ENCODE assay signal across 29 cellular contexts in the genomic region with DNA sequence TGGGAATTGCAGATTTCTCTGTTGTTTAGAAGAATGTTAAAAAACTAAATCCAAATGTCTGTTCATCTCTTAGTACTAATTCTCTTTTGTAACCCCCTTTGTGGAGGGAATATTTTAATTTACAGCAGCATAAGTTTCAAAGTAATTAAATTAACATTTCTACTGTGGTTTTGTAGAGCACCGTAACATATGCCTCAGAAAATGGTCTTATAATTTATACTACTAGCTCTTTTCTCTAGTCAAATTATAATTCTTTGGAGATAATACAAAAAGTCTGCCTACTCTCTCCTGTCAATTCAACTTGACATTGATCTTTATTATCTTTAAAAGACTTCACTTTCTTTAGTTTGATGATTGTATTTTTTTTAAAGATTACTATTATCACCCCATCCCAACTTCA.
DNase-seq lines count a peak whose midpoint lies in the region; ATAC-seq and TF ChIP-seq lines count a peak whose summit lies in the region.
"Had no signal": no experiment of that assay in that cellular context is flagged by ENCODE, and none has a peak within 500 bp of the region (broad histone marks: within the 10 kb centered on the region; RNA-seq: fewer than 3 reads in every experiment).

No MANE protein-coding gene starts in this region.

- no peak for TF ChIP-seq EP300 in SK-N-SH (IDR thresholded peaks at IDR 0.05; ENCODE audit: borderline replicate concordance in 1 of 2, low read depth in 1 of 2, low read length in 1 of 2)

- no peaks in the 10 kb centered on the region for H3K9me2 ChIP-seq in SK-N-SH

- POLR2A ChIA-PET in SK-N-SH (lab: Yijun Ruan, JAX): no interaction called here

- ATAC-seq in SK-N-SH treated with all-trans-retinoic acid at 6 μM for 48 hours: no peak
- ATAC-seq: A549; CD8-positive, alpha-beta T cell had no signal

- no peaks in the 10 kb centered on the region for H3K36me3 ChIP-seq in SK-N-SH (replicated peaks in 1 of 2; ENCODE audit: control insufficient read depth in 1 of 2, insufficient read depth in 2 of 2, low read length in 1 of 2)
- H3K36me3 ChIP-seq in right atrium auricular region: no peaks in the 10 kb centered on the region
- H3K36me3 ChIP-seq: BE2C; BLaER1; BLaER1 treated with 17β-estradiol and CSF1 and Interleukin-3, amounts not matched to agents 10 nM and 100 nM had no signal

- no peak overlapping the region for H2AFZ ChIP-seq in SK-N-SH (ENCODE audit: low read depth)

- H3K9me3 ChIP-seq in SK-N-SH: no peaks in the 10 kb centered on the region
- H3K9me3 ChIP-seq in right atrium auricular region: no peaks in the 10 kb centered on the region
- H3K9me3 ChIP-seq: A549; BE2C; BLaER1; BLaER1 treated with 17β-estradiol and CSF1 and Interleukin-3, amounts not matched to agents 10 nM and 100 nM; Caco-2 had no signal

- H3F3A ChIP-seq in SK-N-SH (replicated peaks; ENCODE audit: insufficient read depth): no peaks in the 10 kb centered on the region

- no peak overlapping the region for H3K27ac ChIP-seq in SK-N-SH (ENCODE audit: low read depth in 2 of 2, low read length in 1 of 2)
- no peak overlapping the region for H3K27ac ChIP-seq in right atrium auricular region
- H3K27ac ChIP-seq: 22Rv1; A549; BLaER1; BLaER1 treated with 17β-estradiol and CSF1 and Interleukin-3, amounts not matched to agents 10 nM and 100 nM; C4-2B had no signal

- no peak overlapping the region for H3K4me2 ChIP-seq in SK-N-SH
- H3K4me2 ChIP-seq: A549; BLaER1; BLaER1 treated with 17β-estradiol and CSF1 and Interleukin-3, amounts not matched to agents 10 nM and 100 nM had no signal

- H3K27me3 ChIP-seq in SK-N-SH (ENCODE audit: insufficient read depth) (no peaks in the 10 kb centered on the region), right atrium auricular region (no peaks in the 10 kb centered on the region)
- H3K27me3 ChIP-seq: BE2C; BLaER1; BLaER1 treated with 17β-estradiol and CSF1 and Interleukin-3, amounts not matched to agents 10 nM and 100 nM had no signal

- H3K9ac ChIP-seq in SK-N-SH: no peak overlapping the region
- H3K9ac ChIP-seq: BLaER1; BLaER1 treated with 17β-estradiol and CSF1 and Interleukin-3, amounts not matched to agents 10 nM and 100 nM had no signal

- TF ChIP-seq RAD21 in SK-N-SH (IDR thresholded peaks at IDR 0.05; ENCODE audit: low read length): no peak

- H3K79me2 ChIP-seq in SK-N-SH (ENCODE audit: insufficient read depth): no peaks in the 10 kb centered on the region

- 63% methylated on average over 1 of the region's 1 CpG for WGBS in SK-N-SH (ENCODE audit: low lambda C conversion rate)

- TF ChIP-seq CTCF in SK-N-SH (IDR thresholded peaks at IDR 0.05): no peak
- TF ChIP-seq CTCF in right atrium auricular region (IDR thresholded peaks at IDR 0.05): no peak

- no peaks in the 10 kb centered on the region for H4K20me1 ChIP-seq in SK-N-SH (ENCODE audit: insufficient read depth)
- H4K20me1 ChIP-seq: BLaER1; BLaER1 treated with 17β-estradiol and CSF1 and Interleukin-3, amounts not matched to agents 10 nM and 100 nM had no signal

- CTCF ChIA-PET in SK-N-SH (lab: Yijun Ruan, JAX): no interaction called here

- H3K4me1 ChIP-seq in SK-N-SH (ENCODE audit: control insufficient read depth in 1 of 2, insufficient read depth in 2 of 2, low read depth in 1 of 2, low read length in 1 of 2) (no peaks in the 10 kb centered on the region), right atrium auricular region (no peaks in the 10 kb centered on the region)
- H3K4me1 ChIP-seq: A549; BE2C; BLaER1; BLaER1 treated with 17β-estradiol and CSF1 and Interleukin-3, amounts not matched to agents 10 nM and 100 nM; Caco-2 had no signal

- no peak overlapping the region for H3K4me3 ChIP-seq in SK-N-SH (ENCODE audit: low read depth in 2 of 2, low read length in 1 of 2)
- H3K4me3 ChIP-seq in right atrium auricular region: no peak overlapping the region
- H3K4me3 ChIP-seq: A549; BLaER1; BLaER1 treated with 17β-estradiol and CSF1 and Interleukin-3, amounts not matched to agents 10 nM and 100 nM had no signal

- DNase-seq in SK-N-SH (no peak), SK-N-DZ (ENCODE audit: low spot score) (peak; percentile 10), right atrium auricular region (ENCODE audit: low spot score) (no peak)
- DNase-seq: 8988T; ACHN; AML-193; BE2C; C1 segment of cervical spinal cord; Caco-2; Calu3; CD4-positive, alpha-beta memory T cell; CD4-positive, alpha-beta T cell; CD4-positive, CD25-positive, alpha-beta regulatory T cell; CD8-positive, alpha-beta memory T cell; CD8-positive, alpha-beta T cell; COR-L47; DMS 273 treated with DMSO at 0.1 percent for 48 hours; DMS153; DMS53; DMS79; DMS79 treated with DMSO at 0.1 percent for 48 hours; DND-41; EL had no signal

TF ChIP-seq in SK-N-SH treated with all-trans-retinoic acid at 6 μM for 48 hours, 23 proteins besides CTCF, POLR2A, EP300 and RAD21:
- no peak for TF ChIP-seq ZFP30 (CRISPR knock-in tag; IDR thresholded peaks at IDR 0.05)
- TF ChIP-seq, protein P1, sequence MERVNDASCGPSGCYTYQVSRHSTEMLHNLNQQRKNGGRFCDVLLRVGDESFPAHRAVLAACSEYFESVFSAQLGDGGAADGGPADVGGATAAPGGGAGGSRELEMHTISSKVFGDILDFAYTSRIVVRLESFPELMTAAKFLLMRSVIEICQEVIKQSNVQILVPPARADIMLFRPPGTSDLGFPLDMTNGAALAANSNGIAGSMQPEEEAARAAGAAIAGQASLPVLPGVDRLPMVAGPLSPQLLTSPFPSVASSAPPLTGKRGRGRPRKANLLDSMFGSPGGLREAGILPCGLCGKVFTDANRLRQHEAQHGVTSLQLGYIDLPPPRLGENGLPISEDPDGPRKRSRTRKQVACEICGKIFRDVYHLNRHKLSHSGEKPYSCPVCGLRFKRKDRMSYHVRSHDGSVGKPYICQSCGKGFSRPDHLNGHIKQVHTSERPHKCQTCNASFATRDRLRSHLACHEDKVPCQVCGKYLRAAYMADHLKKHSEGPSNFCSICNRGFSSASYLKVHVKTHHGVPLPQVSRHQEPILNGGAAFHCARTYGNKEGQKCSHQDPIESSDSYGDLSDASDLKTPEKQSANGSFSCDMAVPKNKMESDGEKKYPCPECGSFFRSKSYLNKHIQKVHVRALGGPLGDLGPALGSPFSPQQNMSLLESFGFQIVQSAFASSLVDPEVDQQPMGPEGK (CRISPR knock-in tag; IDR thresholded peaks at IDR 0.05; ENCODE audit: borderline replicate concordance): peak; percentile 72; the same call in 1 of the 2 replicates
- TF ChIP-seq ZC3H10 (CRISPR knock-in tag; IDR thresholded peaks at IDR 0.05): peak; percentile 49; the same call in 1 of the 2 replicates
- peak; percentile 82 for TF ChIP-seq ISL1 (CRISPR knock-in tag; IDR thresholded peaks at IDR 0.05)
TF ChIP-seq in SK-N-SH treated with all-trans-retinoic acid at 6 μM for 48 hours: peak in this region for 3.

TF ChIP-seq in SK-N-SH, 30 proteins besides CTCF, POLR2A, EP300 and RAD21:
- TF ChIP-seq JUND (IDR thresholded peaks at IDR 0.05) (no peak), YY1 (IDR thresholded peaks at IDR 0.05; ENCODE audit: low read depth) (no peak), TCF12 (IDR thresholded peaks at IDR 0.05) (no peak)
TF ChIP-seq in SK-N-SH: peak in this region for 0.
